Comparison of ENCODE assay signal across 1 cellular context in the genomic region with DNA sequence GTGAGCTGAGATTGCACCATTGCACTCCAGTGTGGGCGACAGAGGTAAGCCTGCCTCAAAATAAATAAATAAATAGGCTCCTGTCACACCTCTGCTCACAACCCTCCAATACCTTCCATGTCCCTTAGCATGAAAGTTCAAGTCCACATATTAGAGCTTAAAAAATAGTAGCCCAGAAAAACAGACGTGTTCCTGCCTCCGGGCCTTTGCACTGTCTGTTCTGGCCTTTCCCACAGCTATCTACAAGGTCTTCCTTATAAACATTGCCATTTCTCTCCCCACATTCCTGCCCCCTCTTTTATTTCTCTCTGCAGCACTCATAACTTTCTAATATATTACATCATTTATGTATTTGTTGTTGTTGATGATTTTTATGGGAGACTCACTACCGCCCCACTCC.
TF ChIP-seq lines count a peak whose summit lies in the region.

No MANE protein-coding gene starts in this region.

TF ChIP-seq in HEK293, 187 proteins besides CTCF, POLR2A, EP300 and RAD21 (continued from another document):
- TF ChIP-seq, protein P1, sequence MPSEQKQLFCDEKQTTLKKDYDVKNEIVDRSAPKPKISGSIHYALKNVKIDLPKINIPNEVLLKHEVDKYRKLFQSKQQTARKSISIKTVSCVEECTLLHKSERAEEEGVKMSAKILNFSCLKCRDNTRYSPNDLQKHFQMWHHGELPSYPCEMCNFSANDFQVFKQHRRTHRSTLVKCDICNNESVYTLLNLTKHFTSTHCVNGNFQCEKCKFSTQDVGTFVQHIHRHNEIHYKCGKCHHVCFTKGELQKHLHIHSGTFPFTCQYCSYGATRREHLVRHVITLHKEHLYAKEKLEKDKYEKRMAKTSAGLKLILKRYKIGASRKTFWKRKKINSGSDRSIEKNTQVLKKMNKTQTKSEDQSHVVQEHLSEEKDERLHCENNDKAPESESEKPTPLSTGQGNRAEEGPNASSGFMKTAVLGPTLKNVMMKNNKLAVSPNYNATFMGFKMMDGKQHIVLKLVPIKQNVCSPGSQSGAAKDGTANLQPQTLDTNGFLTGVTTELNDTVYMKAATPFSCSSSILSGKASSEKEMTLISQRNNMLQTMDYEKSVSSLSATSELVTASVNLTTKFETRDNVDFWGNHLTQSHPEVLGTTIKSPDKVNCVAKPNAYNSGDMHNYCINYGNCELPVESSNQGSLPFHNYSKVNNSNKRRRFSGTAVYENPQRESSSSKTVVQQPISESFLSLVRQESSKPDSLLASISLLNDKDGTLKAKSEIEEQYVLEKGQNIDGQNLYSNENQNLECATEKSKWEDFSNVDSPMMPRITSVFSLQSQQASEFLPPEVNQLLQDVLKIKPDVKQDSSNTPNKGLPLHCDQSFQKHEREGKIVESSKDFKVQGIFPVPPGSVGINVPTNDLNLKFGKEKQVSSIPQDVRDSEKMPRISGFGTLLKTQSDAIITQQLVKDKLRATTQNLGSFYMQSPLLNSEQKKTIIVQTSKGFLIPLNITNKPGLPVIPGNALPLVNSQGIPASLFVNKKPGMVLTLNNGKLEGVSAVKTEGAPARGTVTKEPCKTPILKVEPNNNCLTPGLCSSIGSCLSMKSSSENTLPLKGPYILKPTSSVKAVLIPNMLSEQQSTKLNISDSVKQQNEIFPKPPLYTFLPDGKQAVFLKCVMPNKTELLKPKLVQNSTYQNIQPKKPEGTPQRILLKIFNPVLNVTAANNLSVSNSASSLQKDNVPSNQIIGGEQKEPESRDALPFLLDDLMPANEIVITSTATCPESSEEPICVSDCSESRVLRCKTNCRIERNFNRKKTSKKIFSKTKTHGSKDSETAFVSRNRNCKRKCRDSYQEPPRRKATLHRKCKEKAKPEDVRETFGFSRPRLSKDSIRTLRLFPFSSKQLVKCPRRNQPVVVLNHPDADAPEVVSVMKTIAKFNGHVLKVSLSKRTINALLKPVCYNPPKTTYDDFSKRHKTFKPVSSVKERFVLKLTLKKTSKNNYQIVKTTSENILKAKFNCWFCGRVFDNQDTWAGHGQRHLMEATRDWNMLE (tag by site-specific recombination; conservative IDR thresholded peaks at IDR 0.05; ENCODE audit: low read depth), result no peak
- TF ChIP-seq SALL2 (tag by site-specific recombination; IDR thresholded peaks at IDR 0.05; ENCODE audit: borderline replicate concordance), result no peak
